ENCODE assay signal across 1 cellular context in the genomic region with DNA sequence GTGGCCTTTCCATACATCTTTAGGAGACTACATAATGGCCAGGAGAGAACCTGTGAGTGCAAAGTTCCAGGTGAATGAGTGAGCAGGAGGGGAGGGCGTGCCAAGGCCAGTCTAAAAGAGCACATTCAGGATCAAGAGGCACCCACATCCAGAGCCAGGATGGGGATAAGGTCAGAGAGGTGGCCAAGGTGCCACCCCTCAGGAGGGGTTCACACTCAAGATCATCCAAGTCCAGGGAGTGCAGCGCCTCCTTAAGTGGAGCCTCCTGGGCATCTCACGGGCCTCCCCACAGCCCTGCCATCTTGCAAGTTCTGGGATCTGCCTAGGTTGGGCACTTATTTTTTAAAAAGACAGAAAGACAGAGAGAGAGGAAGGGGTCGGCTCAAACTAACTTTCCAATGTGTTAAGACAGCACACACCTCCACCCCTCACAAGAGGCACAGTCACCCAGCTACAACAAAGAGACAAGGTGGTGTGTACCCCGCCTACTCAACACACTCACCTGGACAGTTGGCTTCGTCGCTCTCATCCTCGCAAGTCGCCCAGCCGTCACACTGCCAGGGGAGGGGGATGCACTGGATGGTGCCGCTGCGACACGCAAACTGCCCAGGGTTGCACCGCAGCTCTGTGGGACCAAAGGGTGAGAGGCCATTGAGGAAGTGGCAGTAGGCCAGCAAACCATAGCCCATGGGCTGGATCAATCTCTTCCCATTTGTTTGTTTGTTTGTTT.
TF ChIP-seq lines count a peak whose summit lies in the region.

No MANE protein-coding gene starts in this region.

TF ChIP-seq in K562, 482 proteins besides CTCF, POLR2A, EP300 and RAD21 (continued from another document):
- TF ChIP-seq THRB (CRISPR knock-in tag; conservative IDR thresholded peaks at IDR 0.05), result no peak
- no peak for TF ChIP-seq TSC22D4 (tag; IDR thresholded peaks at IDR 0.05)
- TF ChIP-seq PML (IDR thresholded peaks at IDR 0.05; ENCODE audit: low read length), result no peak
- no peak for TF ChIP-seq MYBL2 (IDR thresholded peaks at IDR 0.05; ENCODE audit: low read depth)
- peak; percentile 45 for TF ChIP-seq MYBL2 (CRISPR knock-in tag; IDR thresholded peaks at IDR 0.05; ENCODE audit: borderline replicate concordance)
- no peak for TF ChIP-seq DMBX1 (CRISPR knock-in tag; IDR thresholded peaks at IDR 0.05; ENCODE audit: borderline replicate concordance)
- no peak for TF ChIP-seq FIP1L1 (IDR thresholded peaks at IDR 0.05; ENCODE audit: low read depth, low read length, poor library complexity, severe bottlenecking)
- no peak for TF ChIP-seq ZZZ3 (IDR thresholded peaks at IDR 0.05)
- 0 out of 2 replicates have a peak, but pooled peaks have one; percentile 5 for TF ChIP-seq STAG1 (CRISPR knock-in tag; IDR thresholded peaks at IDR 0.05; ENCODE audit: borderline replicate concordance)
- TF ChIP-seq ETS2 (tag; IDR thresholded peaks at IDR 0.05; ENCODE audit: borderline replicate concordance, poor library complexity, severe bottlenecking), result no peak
- TF ChIP-seq SIX5 (IDR thresholded peaks at IDR 0.05; ENCODE audit: borderline replicate concordance in 1 of 2, insufficient read depth in 1 of 2, low read depth in 1 of 2, low read length in 2 of 2), result no peak
- TF ChIP-seq, protein P1, sequence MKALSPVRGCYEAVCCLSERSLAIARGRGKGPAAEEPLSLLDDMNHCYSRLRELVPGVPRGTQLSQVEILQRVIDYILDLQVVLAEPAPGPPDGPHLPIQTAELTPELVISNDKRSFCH (CRISPR knock-in tag; IDR thresholded peaks at IDR 0.05), result no peak
- TF ChIP-seq, protein P1 (tag; IDR thresholded peaks at IDR 0.05), result 0 out of 2 replicates have a peak, but pooled peaks have one; percentile 35
- TF ChIP-seq PRMT5 (CRISPR knock-in tag; IDR thresholded peaks at IDR 0.05), result no peak
- no peak for TF ChIP-seq CHAMP1 (IDR thresholded peaks at IDR 0.05)
- TF ChIP-seq SMARCB1 (IDR thresholded peaks at IDR 0.05; ENCODE audit: insufficient read length, low read depth), result no peak
- TF ChIP-seq ARNT (IDR thresholded peaks at IDR 0.05), result no peak
